Comparison of ENCODE assay signal across 9 cellular contexts in the genomic region with DNA sequence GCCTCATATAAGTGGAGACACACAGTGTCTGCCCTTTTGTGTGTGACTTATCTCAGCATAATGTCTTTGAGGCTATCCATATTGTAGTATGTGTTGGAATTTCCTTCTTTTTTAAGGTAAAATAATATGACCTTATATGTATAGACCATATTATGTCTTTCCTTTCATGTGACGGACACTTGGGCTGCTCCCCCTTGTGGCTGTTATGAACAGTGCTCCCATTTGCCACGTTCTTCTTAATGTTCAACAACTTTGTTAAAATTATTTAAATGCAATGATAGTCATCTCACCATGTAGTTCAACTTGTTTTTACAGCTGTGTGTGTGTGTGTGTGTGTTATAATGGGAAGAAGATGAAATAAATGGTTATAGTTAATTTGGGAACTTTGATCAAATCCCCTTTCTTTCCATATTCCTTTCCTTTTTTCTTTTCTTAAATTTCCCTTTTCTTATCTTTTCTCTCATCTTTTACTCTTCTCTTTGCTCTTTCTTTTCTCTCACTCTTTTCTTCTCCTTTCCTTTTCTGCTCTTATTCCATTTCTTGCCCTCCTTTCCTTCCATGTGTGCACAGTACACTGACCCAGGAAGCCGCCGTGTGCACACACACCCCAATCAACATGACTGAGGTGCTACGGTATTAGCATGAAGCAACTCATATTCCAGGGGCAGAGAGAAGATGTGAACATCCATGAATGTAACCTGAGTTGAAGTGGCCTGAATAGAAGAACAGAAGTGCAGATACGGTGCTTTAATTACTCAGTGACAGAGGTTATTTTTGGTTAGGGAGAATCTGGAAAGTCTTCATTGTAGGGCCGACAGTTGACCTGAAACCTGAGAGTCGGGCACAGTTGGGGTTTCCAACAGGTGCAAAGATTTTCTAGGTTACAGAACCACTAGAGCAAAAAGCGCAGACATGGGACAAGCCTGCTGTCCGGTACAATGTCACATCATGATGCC.
DNase-seq lines count a peak whose midpoint lies in the region; ATAC-seq and TF ChIP-seq lines count a peak whose summit lies in the region.
"Had no signal": no experiment of that assay in that cellular context is flagged by ENCODE, and none has a peak within 500 bp of the region (broad histone marks: within the 10 kb centered on the region; RNA-seq: fewer than 3 reads in every experiment).

No MANE protein-coding gene starts in this region.

- CTCF ChIA-PET in SK-N-SH (lab: Yijun Ruan, JAX) = interaction anchor here (0.6 to 2.7 kb wide), 23 partner anchors 10 to 597 kb away, joined by 3 to 14 read pairs (median 4); a partner anchor contains a TSS

- no peaks in the 10 kb centered on the region for H3K36me3 ChIP-seq in SK-N-SH (replicated peaks in 1 of 2; ENCODE audit: control insufficient read depth in 1 of 2, insufficient read depth in 2 of 2, low read length in 1 of 2)
- H3K36me3 ChIP-seq in brain microvascular endothelial cell (replicated peaks) = no peaks in the 10 kb centered on the region

- ATAC-seq in left colon (peak; percentile 45), GM19397 (IDR thresholded peaks at IDR 0.05; ENCODE audit: unreplicated experiment) (no peak)

- no peaks in the 10 kb centered on the region for H4K20me1 ChIP-seq in SK-N-SH (ENCODE audit: insufficient read depth)

- DNase-seq in G401 (ENCODE audit: low spot score) (peak; percentile 21), HK-2 (ENCODE audit: unreplicated experiment) (peak; percentile 19), SK-N-SH (peak; percentile 62), brain microvascular endothelial cell (peak; percentile 54), left colon (peak in 1 of 2 donors; percentile 38), UCSD-AML1 (lab: John Stamatoyannopoulos, UW; ENCODE audit: unreplicated experiment) (no peak)
- DNase-seq in stimulated activated CD8-positive, alpha-beta memory T cell treated with anti-CD3 and anti-CD28 coated beads, Interleukin-12 subunit alpha, Interleukin-12 subunit beta, amount 100 ng/mL, for 1 hour (ENCODE audit: low read depth) = peak; percentile 6
- DNase-seq: activated naive CD8-positive, alpha-beta T cell treated with anti-CD3 and anti-CD28 coated beads, Interleukin-2, amount 10 ng/mL, durations not matched to agents 7 days and 5 days had no signal

- POLR2A ChIA-PET in SK-N-SH (lab: Yijun Ruan, JAX) = no interaction called here

- WGBS in SK-N-SH (ENCODE audit: low lambda C conversion rate) = 56% methylated on average over 10 of the region's 10 CpGs

- TF ChIP-seq EP300 in SK-N-SH (IDR thresholded peaks at IDR 0.05; ENCODE audit: borderline replicate concordance in 1 of 2, low read depth in 1 of 2, low read length in 1 of 2) = no peak

- H3K27ac ChIP-seq in SK-N-SH (ENCODE audit: low read depth in 2 of 2, low read length in 1 of 2) = no peak overlapping the region
- no peak overlapping the region for H3K27ac ChIP-seq in brain microvascular endothelial cell

- peak; percentile 79 for TF ChIP-seq RAD21 in SK-N-SH (IDR thresholded peaks at IDR 0.05; ENCODE audit: low read length)

- in situ Hi-C loops in G401 (cut with HindIII; ENCODE audit: low sequenced_read_pairs) = no loop called here
- in situ Hi-C loops in brain microvascular endothelial cell (cut with HindIII; ENCODE audit: low pct_ligation_motif_present, low sequenced_read_pairs) = no loop called here

- no peaks in the 10 kb centered on the region for H3K9me2 ChIP-seq in SK-N-SH

- H3K4me2 ChIP-seq in SK-N-SH = no peak overlapping the region

- H3F3A ChIP-seq in SK-N-SH (replicated peaks; ENCODE audit: insufficient read depth) = no peaks in the 10 kb centered on the region

- H2AFZ ChIP-seq in SK-N-SH (ENCODE audit: low read depth) = no peak overlapping the region

- TF ChIP-seq CTCF in SK-N-SH (IDR thresholded peaks at IDR 0.05) = peak; percentile 94
- peak; percentile 88 for TF ChIP-seq CTCF in brain microvascular endothelial cell (IDR thresholded peaks at IDR 0.05; ENCODE audit: low read depth, low read length, missing control alignments)

- no peaks in the 10 kb centered on the region for H3K9me3 ChIP-seq in SK-N-SH

- no peak overlapping the region; a peak in 1 of 4 replicates for H3K4me3 ChIP-seq in SK-N-SH (ENCODE audit: low read depth in 2 of 2, low read length in 1 of 2)
- no peak overlapping the region for H3K4me3 ChIP-seq in brain microvascular endothelial cell (ENCODE audit: low read depth, low read length)

- H3K9ac ChIP-seq in SK-N-SH = no peak overlapping the region

- H3K4me1 ChIP-seq in SK-N-SH (ENCODE audit: control insufficient read depth in 1 of 2, insufficient read depth in 2 of 2, low read depth in 1 of 2, low read length in 1 of 2) = peaks cover 0 to 7% of the 10 kb centered on the region in 2 experiments; a peak in 1 of 4 replicates

- intact Hi-C loops in left colon (cut with DNase I, micrococcal nuclease) = no loop called here

- H3K79me2 ChIP-seq in SK-N-SH (ENCODE audit: insufficient read depth) = no peaks in the 10 kb centered on the region

- H3K27me3 ChIP-seq in SK-N-SH (ENCODE audit: insufficient read depth) = no peaks in the 10 kb centered on the region
- H3K27me3 ChIP-seq in brain microvascular endothelial cell (replicated peaks) = no peaks in the 10 kb centered on the region

TF ChIP-seq in SK-N-SH, 30 proteins besides CTCF, POLR2A, EP300 and RAD21:
- TF ChIP-seq SMC3 (IDR thresholded peaks at IDR 0.05; ENCODE audit: low read depth, low read length) = peak; percentile 84
- TF ChIP-seq FOSL2 (IDR thresholded peaks at IDR 0.05; ENCODE audit: borderline replicate concordance, low read depth) = no peak
- TF ChIP-seq, protein P1, sequence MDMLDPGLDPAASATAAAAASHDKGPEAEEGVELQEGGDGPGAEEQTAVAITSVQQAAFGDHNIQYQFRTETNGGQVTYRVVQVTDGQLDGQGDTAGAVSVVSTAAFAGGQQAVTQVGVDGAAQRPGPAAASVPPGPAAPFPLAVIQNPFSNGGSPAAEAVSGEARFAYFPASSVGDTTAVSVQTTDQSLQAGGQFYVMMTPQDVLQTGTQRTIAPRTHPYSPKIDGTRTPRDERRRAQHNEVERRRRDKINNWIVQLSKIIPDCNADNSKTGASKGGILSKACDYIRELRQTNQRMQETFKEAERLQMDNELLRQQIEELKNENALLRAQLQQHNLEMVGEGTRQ (IDR thresholded peaks at IDR 0.05; ENCODE audit: borderline replicate concordance, low read depth, low read length) = no peak
- TF ChIP-seq CHD2 (IDR thresholded peaks at IDR 0.05; ENCODE audit: low read length, partially characterized antibody) = no peak
- TF ChIP-seq MXI1 (IDR thresholded peaks at IDR 0.05; ENCODE audit: low read depth, low read length) = peak; percentile 25; the same call in 1 of the 2 replicates
- TF ChIP-seq NRF1 (IDR thresholded peaks at IDR 0.05; ENCODE audit: low read depth, low read length) = peak; percentile 5; the same call in 1 of the 2 replicates
TF ChIP-seq in SK-N-SH: peak in this region for 3.
